Comparison of ENCODE assay signal across 8 cellular contexts in the genomic region with DNA sequence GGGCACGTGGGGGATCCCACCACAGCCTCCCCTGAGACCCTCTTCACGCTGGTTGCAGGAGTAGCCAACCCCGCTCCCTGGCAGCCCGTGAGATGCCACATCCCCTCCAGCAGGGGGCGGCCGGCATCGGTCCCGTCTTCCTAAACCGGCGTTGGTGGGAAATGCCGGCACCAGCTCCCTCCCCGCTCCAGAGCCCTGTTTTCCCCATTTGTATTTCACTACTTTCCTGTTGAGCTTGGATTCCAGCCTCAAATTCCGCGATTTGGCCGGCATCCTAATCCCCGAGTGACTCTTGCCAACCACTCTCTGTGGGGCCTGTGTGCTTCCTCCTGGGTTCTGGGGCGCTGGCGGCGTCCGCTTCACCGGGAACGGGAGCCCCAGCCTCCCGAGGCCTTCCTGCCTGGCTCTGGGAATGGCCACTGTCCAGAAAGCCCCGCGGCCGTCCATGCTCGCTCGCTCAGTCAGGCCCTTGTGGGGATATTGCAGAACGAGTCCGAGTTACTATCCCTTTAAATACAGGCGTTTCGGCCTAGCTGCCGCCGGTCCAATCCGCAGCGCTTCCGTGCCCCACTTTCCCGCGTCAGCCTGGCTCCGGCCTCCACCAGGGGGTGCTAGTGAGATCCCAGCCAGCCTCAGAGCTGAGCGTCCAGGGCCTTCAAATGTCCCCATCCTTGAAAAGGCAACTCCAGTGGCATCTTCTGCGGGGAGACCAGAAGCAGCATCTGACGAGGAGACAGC. TPM values are rescaled to one million over a fixed set of nuclear protein-coding genes. Genes with fewer than 3 reads are reported as not detected.
A peak's percentile ranks its signal among the peaks of the same experiment; 100 is the strongest.
DNase-seq lines count a peak whose midpoint lies in the region; ATAC-seq and TF ChIP-seq lines count a peak whose summit lies in the region.

No MANE protein-coding gene starts in this region.

- peak overlapping the region; percentile 69 for H3K27ac Mint-ChIP-seq in neural progenitor cell

- no peaks in the 10 kb centered on the region for H4K20me1 ChIP-seq in neural progenitor cell (ENCODE audit: low read depth)

- H3K36me3 Mint-ChIP-seq in neural progenitor cell: no peaks in the 10 kb centered on the region

- no peaks in the 10 kb centered on the region for H3F3A ChIP-seq in neural progenitor cell (ENCODE audit: low read depth)

- no peak for TF ChIP-seq EP300 in stomach (IDR thresholded peaks at IDR 0.05)

- H3K27ac ChIP-seq in neural progenitor cell (no peak overlapping the region), stomach (peak overlapping the region; percentile 93 to 98 (median 98))

- peak in 1 of 4 donors; percentile 11 for TF ChIP-seq POLR2A in stomach (IDR thresholded peaks at IDR 0.05)

- TF ChIP-seq CTCF in foreskin fibroblast (IDR thresholded peaks at IDR 0.05; ENCODE audit: low read depth, low read length) (peak; percentile 89), neural progenitor cell (IDR thresholded peaks at IDR 0.05) (peak; percentile 73), stomach (IDR thresholded peaks at IDR 0.05) (peak in 5 of 7 experiments; percentile 78 to 90 (median 83))

- peak; percentile 93 for ATAC-seq in GM21717 (IDR thresholded peaks at IDR 0.05; ENCODE audit: unreplicated experiment)

- H3K4me2 ChIP-seq in neural progenitor cell: peak overlapping the region; percentile 82

- no peaks in the 10 kb centered on the region for H3K79me2 ChIP-seq in neural progenitor cell (ENCODE audit: low read depth)

- H3K4me1 ChIP-seq in neural progenitor cell (no peaks in the 10 kb centered on the region), stomach (peaks cover 5 to 22% (median 13%) of the 10 kb centered on the region in 4 donors)

- peaks cover 9% of the 10 kb centered on the region for H3K27me3 Mint-ChIP-seq in neural progenitor cell (ENCODE audit: insufficient read depth, low read depth)

- no peaks in the 10 kb centered on the region for H3K9me3 Mint-ChIP-seq in neural progenitor cell

- no peaks in the 10 kb centered on the region for H3K36me3 ChIP-seq in neural progenitor cell
- H3K36me3 ChIP-seq in stomach: no peaks in the 10 kb centered on the region

- H3K4me1 Mint-ChIP-seq in neural progenitor cell: no peaks in the 10 kb centered on the region

- H3K27me3 ChIP-seq in neural progenitor cell: peaks cover 19% of the 10 kb centered on the region
- no peaks in the 10 kb centered on the region for H3K27me3 ChIP-seq in stomach

- intact Hi-C loops in stomach (cut with DNase I; ENCODE audit: low total_unique reads): loop anchor here (10.0 kb wide), 1 partner anchor 215 kb away; no protein-coding TSS in a partner anchor

- WGBS in stomach, 5 donors: 1 to 3% (median 1%) methylated on average over 23 to 43 of the region's 43 CpGs

- H3K4me3 Mint-ChIP-seq in neural progenitor cell: peak overlapping the region; percentile 83

- H3K9me3 ChIP-seq in neural progenitor cell (ENCODE audit: low read depth) (no peaks in the 10 kb centered on the region), stomach (no peaks in the 10 kb centered on the region)

- H3K9ac ChIP-seq in neural progenitor cell: peak overlapping the region; percentile 31

- DNase-seq in DMS79 treated with DMSO at 0.1 percent for 48 hours (lab: John Stamatoyannopoulos, UW): peak; percentile 49
- DNase-seq in KG1 (lab: John Stamatoyannopoulos, UW): peak; percentile 67
- peak; percentile 56 for DNase-seq in SIG-M5 (lab: John Stamatoyannopoulos, UW)
- DNase-seq in activated gamma-delta T cell treated with anti-CD3 and anti-CD28 coated beads, Interleukin-2, amount 50 U/mL, for 16 hours (ENCODE audit: low read depth): peak; percentile 74
- DNase-seq in foreskin fibroblast: peak; percentile 71 to 87
- peak; percentile 89 for DNase-seq in neural progenitor cell (ENCODE audit: low spot score)
- DNase-seq in stomach: peak; percentile 95

- peak overlapping the region; percentile 99 for H2AFZ ChIP-seq in neural progenitor cell (replicated peaks)

- H3K4me3 ChIP-seq in foreskin fibroblast (ENCODE audit: low read depth in 1 of 2, low read length in 2 of 2): peak overlapping the region; percentile 61 to 62
- peak overlapping the region; percentile 73 for H3K4me3 ChIP-seq in neural progenitor cell
- H3K4me3 ChIP-seq in stomach: peak overlapping the region; percentile 62 to 72 (median 70)

RNA-seq across cellular contexts. Expression of gene ADAMTS17, which starts 8.1 kb away (rescaled TPM):
- total RNA-seq in neural progenitor cell (ENCODE audit: low replicate concordance): 1.1 and 1.5 TPM in 2 replicates
- 10 to 100 TPM in 2 of 5 donors, 1 to 10 TPM in 3; 6.2 to 14.3 (median 9.3) TPM for total RNA-seq in stomach
- 1 to 10 TPM in 2 of 3 donors, under 1 TPM in 1; 0.31 to 1.5 (median 1.1) TPM for polyA plus RNA-seq in stomach
